Comparison of ENCODE assay signal across 1 cellular context in the genomic region with DNA sequence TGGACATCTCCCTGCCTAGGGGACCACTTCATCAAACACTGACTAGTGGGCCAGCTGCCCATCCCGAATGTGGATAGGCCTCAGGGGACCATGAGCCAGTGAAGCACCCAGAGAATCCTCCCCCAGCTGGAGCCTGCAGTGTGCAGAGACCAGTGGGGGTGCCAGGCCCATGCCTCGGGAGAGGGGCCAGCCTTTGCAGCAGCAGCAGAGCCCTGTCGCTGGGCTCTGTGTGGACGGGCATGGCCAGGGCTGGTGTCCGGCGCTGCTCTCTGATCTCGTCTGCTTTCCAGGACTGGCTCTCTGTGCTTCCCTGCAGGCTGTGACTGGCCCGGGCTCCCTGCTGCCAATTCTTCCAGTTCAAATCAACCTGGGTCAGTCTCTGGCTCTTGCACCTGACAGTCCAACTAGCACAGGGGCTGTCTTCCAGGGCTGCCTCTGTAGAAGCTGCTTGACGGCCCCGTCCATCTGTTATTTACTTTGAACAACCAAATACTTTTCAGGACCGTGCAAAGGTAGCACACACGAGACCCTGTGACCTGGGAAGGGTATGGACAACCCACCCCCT.
TF ChIP-seq lines count a peak whose summit lies in the region.

No MANE protein-coding gene starts in this region.

TF ChIP-seq in HepG2, 621 proteins besides CTCF, POLR2A, EP300 and RAD21:
- TF ChIP-seq, protein P1, sequence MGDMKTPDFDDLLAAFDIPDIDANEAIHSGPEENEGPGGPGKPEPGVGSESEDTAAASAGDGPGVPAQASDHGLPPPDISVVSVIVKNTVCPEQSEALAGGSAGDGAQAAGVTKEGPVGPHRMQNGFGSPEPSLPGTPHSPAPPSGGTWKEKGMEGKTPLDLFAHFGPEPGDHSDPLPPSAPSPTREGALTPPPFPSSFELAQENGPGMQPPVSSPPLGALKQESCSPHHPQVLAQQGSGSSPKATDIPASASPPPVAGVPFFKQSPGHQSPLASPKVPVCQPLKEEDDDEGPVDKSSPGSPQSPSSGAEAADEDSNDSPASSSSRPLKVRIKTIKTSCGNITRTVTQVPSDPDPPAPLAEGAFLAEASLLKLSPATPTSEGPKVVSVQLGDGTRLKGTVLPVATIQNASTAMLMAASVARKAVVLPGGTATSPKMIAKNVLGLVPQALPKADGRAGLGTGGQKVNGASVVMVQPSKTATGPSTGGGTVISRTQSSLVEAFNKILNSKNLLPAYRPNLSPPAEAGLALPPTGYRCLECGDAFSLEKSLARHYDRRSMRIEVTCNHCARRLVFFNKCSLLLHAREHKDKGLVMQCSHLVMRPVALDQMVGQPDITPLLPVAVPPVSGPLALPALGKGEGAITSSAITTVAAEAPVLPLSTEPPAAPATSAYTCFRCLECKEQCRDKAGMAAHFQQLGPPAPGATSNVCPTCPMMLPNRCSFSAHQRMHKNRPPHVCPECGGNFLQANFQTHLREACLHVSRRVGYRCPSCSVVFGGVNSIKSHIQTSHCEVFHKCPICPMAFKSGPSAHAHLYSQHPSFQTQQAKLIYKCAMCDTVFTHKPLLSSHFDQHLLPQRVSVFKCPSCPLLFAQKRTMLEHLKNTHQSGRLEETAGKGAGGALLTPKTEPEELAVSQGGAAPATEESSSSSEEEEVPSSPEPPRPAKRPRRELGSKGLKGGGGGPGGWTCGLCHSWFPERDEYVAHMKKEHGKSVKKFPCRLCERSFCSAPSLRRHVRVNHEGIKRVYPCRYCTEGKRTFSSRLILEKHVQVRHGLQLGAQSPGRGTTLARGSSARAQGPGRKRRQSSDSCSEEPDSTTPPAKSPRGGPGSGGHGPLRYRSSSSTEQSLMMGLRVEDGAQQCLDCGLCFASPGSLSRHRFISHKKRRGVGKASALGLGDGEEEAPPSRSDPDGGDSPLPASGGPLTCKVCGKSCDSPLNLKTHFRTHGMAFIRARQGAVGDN (CRISPR knock-in tag; IDR thresholded peaks at IDR 0.05) = peak; percentile 13; the same call in 1 of the 2 replicates
- TF ChIP-seq NCOA5 (CRISPR knock-in tag; IDR thresholded peaks at IDR 0.05) = no peak
